ENCODE assay signal across 16 cellular contexts in genomic region chr2:84811839-84812238, GRCh38.
DNase-seq lines count a peak whose midpoint lies in the region; ATAC-seq and TF ChIP-seq lines count a peak whose summit lies in the region.
"Had no signal": no experiment of that assay in that cellular context is flagged by ENCODE, and none has a peak within 500 bp of the region (broad histone marks: within the 10 kb centered on the region; RNA-seq: fewer than 3 reads in every experiment).

No MANE protein-coding gene starts in this region.

- no peak overlapping the region for H3K4me3 ChIP-seq in HEK293 (ENCODE audit: low read depth, low read length)

- no peak overlapping the region for H3K4me3 Mint-ChIP-seq in activated naive CD4-positive, alpha-beta T cell treated with anti-CD3 and anti-CD28 coated beads, Interleukin-2, amount 50 U/mL, for 24 hours
- H3K4me3 Mint-ChIP-seq in T-helper 17 cell, result no peak overlapping the region
- H3K4me3 Mint-ChIP-seq: CD8-positive, alpha-beta T cell; HFFc6 had no signal

- H3K4me1 ChIP-seq in HEK293 (ENCODE audit: control insufficient read depth, insufficient read depth, low read length), result peaks cover 7% of the 10 kb centered on the region
- H3K4me1 ChIP-seq: Caco-2 had no signal

- H3K27me3 Mint-ChIP-seq in activated naive CD4-positive, alpha-beta T cell treated with anti-CD3 and anti-CD28 coated beads, Interleukin-2, amount 50 U/mL, for 24 hours, result no peaks in the 10 kb centered on the region
- no peaks in the 10 kb centered on the region for H3K27me3 Mint-ChIP-seq in T-helper 17 cell

- CTCF ChIA-PET in HEK293 (lab: Yijun Ruan, JAX), result no interaction called here

- no peaks in the 10 kb centered on the region for H3K36me3 ChIP-seq in HEK293 (ENCODE audit: control insufficient read depth in 2 of 2, insufficient read depth in 1 of 2, low read length in 2 of 2)

- peaks cover 5% of the 10 kb centered on the region for H3K36me3 Mint-ChIP-seq in activated naive CD4-positive, alpha-beta T cell treated with anti-CD3 and anti-CD28 coated beads, Interleukin-2, amount 50 U/mL, for 24 hours
- H3K36me3 Mint-ChIP-seq in T-helper 17 cell (ENCODE audit: low read depth), result no peaks in the 10 kb centered on the region

- peaks cover 64% of the 10 kb centered on the region for H3K4me1 Mint-ChIP-seq in activated naive CD4-positive, alpha-beta T cell treated with anti-CD3 and anti-CD28 coated beads, Interleukin-2, amount 50 U/mL, for 24 hours
- H3K4me1 Mint-ChIP-seq in T-helper 17 cell, result peaks cover 14% of the 10 kb centered on the region

- ATAC-seq in T-helper 17 cell, result no peak
- ATAC-seq: CD8-positive, alpha-beta T cell had no signal

- no peak overlapping the region for H3K27ac ChIP-seq in HEK293 (ENCODE audit: extremely low read depth, low read depth, low read length)

- peak overlapping the region; percentile 17 for H3K27ac Mint-ChIP-seq in activated naive CD4-positive, alpha-beta T cell treated with anti-CD3 and anti-CD28 coated beads, Interleukin-2, amount 50 U/mL, for 24 hours
- H3K27ac Mint-ChIP-seq in T-helper 17 cell, result peak overlapping the region; percentile 24
- H3K27ac Mint-ChIP-seq: CD8-positive, alpha-beta T cell; HFFc6 had no signal

- TF ChIP-seq CTCF in HEK293 (tag by site-specific recombination; IDR thresholded peaks at IDR 0.05), result no peak

- DNase-seq in activated naive CD4-positive, alpha-beta T cell (lab: John Stamatoyannopoulos, UW), result no peak
- no peak for DNase-seq in T-helper 17 cell
- DNase-seq in activated naive CD4-positive, alpha-beta T cell treated with anti-CD3 and anti-CD28 coated beads, Interleukin-2, amount 50 U/mL, for 16 hours, result no peak
- DNase-seq in iPS-NIHi7 (ENCODE audit: extremely low spot score), result no peak
- DNase-seq in NK-92 (lab: John Stamatoyannopoulos, UW; ENCODE audit: unreplicated experiment), result no peak
- DNase-seq: 8988T; C1 segment of cervical spinal cord; Caco-2; CD8-positive, alpha-beta T cell; DMS153; DND-41; GOT3; HCEC 1CT; HFFc6 had no signal

- POLR2A ChIA-PET in HEK293 (lab: Yijun Ruan, JAX), result no interaction called here

- H3K9me3 ChIP-seq in HEK293 (ENCODE audit: control insufficient read depth, insufficient read depth, low read depth, low read length) (no peaks in the 10 kb centered on the region), T-helper 17 cell (ENCODE audit: control insufficient read depth, low read length, poor library complexity, severe bottlenecking) (no peaks in the 10 kb centered on the region)
- H3K9me3 ChIP-seq: Caco-2 had no signal

- H3K9me3 Mint-ChIP-seq in activated naive CD4-positive, alpha-beta T cell treated with anti-CD3 and anti-CD28 coated beads, Interleukin-2, amount 50 U/mL, for 24 hours, result no peaks in the 10 kb centered on the region
- H3K9me3 Mint-ChIP-seq: HFFc6 had no signal

TF ChIP-seq in HEK293, 187 proteins besides CTCF, POLR2A, EP300 and RAD21:
- no peak for TF ChIP-seq ZNF549 (tag by site-specific recombination; IDR thresholded peaks at IDR 0.05)
- TF ChIP-seq REST (tag by site-specific recombination; IDR thresholded peaks at IDR 0.05), result peak; percentile 74
- no peak for TF ChIP-seq ZNF585B (tag by site-specific recombination; IDR thresholded peaks at IDR 0.05)
